Comparison of ENCODE assay signal across 1 cellular context in the genomic region with DNA sequence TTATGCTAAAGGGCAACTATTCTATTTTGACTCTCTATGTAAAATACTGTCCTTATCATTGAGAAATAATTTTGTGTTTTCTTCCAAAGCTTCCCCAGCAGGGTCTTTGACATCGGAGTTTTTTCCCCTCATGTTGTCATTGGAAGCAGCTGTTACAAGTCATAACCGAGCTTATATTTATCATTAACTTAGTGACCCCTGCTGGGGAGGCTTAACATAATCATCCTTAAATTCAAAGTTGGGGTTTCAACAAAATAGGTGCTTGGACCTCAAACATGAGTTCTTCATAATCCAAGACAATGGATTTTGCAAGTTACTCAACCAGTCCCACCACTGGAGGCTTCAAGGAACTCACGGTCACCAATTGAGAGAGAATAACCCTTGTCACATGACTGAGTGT.
TF ChIP-seq lines count a peak whose summit lies in the region.

No MANE protein-coding gene starts in this region.

TF ChIP-seq in IMR-90, 13 proteins besides CTCF, POLR2A, EP300 and RAD21 (continued from another document):
- TF ChIP-seq, protein P1, sequence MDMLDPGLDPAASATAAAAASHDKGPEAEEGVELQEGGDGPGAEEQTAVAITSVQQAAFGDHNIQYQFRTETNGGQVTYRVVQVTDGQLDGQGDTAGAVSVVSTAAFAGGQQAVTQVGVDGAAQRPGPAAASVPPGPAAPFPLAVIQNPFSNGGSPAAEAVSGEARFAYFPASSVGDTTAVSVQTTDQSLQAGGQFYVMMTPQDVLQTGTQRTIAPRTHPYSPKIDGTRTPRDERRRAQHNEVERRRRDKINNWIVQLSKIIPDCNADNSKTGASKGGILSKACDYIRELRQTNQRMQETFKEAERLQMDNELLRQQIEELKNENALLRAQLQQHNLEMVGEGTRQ (IDR thresholded peaks at IDR 0.05; ENCODE audit: low read depth, low read length), result no peak
TF ChIP-seq in IMR-90: peak in this region for 0.
